Comparison of ENCODE assay signal across 15 cellular contexts in the genomic region with DNA sequence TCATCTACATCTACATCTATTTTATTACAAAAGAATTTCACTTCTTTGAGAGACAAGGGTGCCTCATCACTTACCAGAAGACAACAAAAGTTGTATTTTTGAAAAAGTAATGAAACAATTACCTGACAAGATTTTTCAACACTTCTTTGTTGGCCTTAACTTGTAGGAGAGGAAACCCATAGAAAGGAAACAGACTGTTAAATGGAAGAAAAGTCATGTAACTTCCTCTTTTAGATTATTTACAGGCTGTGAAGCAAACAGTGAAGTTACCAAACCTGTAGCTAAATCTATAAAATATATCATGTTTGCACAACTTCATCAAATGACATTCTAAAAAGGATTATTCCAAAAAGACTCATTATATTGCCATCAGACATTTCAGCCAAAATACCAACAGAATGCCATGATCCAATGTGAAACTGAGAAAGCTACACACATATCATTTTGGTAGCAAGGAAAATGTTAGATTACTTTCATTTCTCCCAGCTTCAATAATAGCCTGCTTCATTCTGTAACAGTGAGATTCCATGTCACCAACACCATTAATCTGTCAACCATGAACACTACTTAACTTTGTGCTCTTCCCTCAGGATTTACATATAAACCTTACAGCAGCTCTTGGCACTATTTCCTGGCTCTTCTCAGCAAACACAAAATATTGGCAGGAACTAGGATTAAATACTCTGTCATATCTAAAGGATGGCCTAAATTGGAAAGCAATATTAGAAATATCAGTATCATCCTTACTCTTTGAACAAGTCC.
DNase-seq lines count a peak whose midpoint lies in the region; FAIRE-seq and TF ChIP-seq lines count a peak whose summit lies in the region.
"Had no signal": no experiment of that assay in that cellular context is flagged by ENCODE, and none has a peak within 500 bp of the region (broad histone marks: within the 10 kb centered on the region; RNA-seq: fewer than 3 reads in every experiment).

No MANE protein-coding gene starts in this region.

- no peaks in the 10 kb centered on the region for H3K9me3 ChIP-seq in SK-N-MC (ENCODE audit: low read depth, low read length)
- H3K9me3 ChIP-seq in transverse colon: no peaks in the 10 kb centered on the region
- H3K9me3 ChIP-seq: body of pancreas, psoas muscle had no signal

- H3K4me3 ChIP-seq in NB4 (ENCODE audit: low read depth, low read length) (peak overlapping the region; percentile 21), SK-N-MC (no peak overlapping the region; the same call in 1 of the 2 replicates), transverse colon (no peak overlapping the region)
- H3K4me3 ChIP-seq: body of pancreas, psoas muscle had no signal

- TF ChIP-seq CTCF in NB4 (IDR thresholded peaks at IDR 0.05; ENCODE audit: low read depth, low read length): no peak
- TF ChIP-seq CTCF in transverse colon (IDR thresholded peaks at IDR 0.05): no peak

- H3K36me3 ChIP-seq in SK-N-MC (ENCODE audit: insufficient read depth, low read length) (no peaks in the 10 kb centered on the region), transverse colon (no peaks in the 10 kb centered on the region)

- peak; percentile 15 for DNase-seq in NCI-H2107 treated with DMSO at 0.1 percent for 48 hours (lab: John Stamatoyannopoulos, UW; ENCODE audit: unreplicated experiment)
- DNase-seq in NCI-H2107 (lab: John Stamatoyannopoulos, UW): no peak
- peak; percentile 62 for DNase-seq in NB4 (ENCODE audit: low read depth)
- DNase-seq in SK-N-MC (ENCODE audit: low read depth, low spot score): no peak
- DNase-seq in renal cortical epithelial cell (ENCODE audit: low read depth): peak; percentile 8
- DNase-seq in H54 (ENCODE audit: insufficient read length, low spot score): no peak
- no peak for DNase-seq in transverse colon
- no peak for DNase-seq in activated effector memory CD4-positive, alpha-beta T cell treated with anti-CD3 and anti-CD28 coated beads, Interleukin-2, amount 50 U/mL, for 16 hours
- DNase-seq: ACHN; activated CD8-positive, alpha-beta T cell treated with anti-CD3 and anti-CD28 coated beads, Interleukin-2, amount 10 ng/mL, durations not matched to agents 7 days and 5 days; effector CD4-positive, alpha-beta T cell; midbrain; psoas muscle had no signal

- in situ Hi-C loops in transverse colon (cut with MboI; ENCODE audit: low pct_ligation_motif_present in 1 of 4, low pct_unique_long_range_greater_than_20kb in 1 of 4, low sequenced_read_pairs in 3 of 4): no loop called here

- TF ChIP-seq EP300 in transverse colon (IDR thresholded peaks at IDR 0.05; ENCODE audit: low read depth): no peak

- FAIRE-seq in H54 (lab: Jason Lieb, UNC): no peak
- FAIRE-seq: RCC 7860 had no signal

- H3K4me1 ChIP-seq in transverse colon: peaks cover 0 to 4% (median 0%) of the 10 kb centered on the region in 4 donors
- H3K4me1 ChIP-seq: psoas muscle had no signal

- no peak overlapping the region for H3K9ac ChIP-seq in SK-N-MC (ENCODE audit: insufficient read length)

- intact Hi-C loops in transverse colon (cut with DNase I; ENCODE audit: low total_unique reads): no loop called here

- H3K27me3 ChIP-seq in transverse colon: no peaks in the 10 kb centered on the region
- H3K27me3 ChIP-seq: body of pancreas had no signal

- H3K27ac ChIP-seq in SK-N-MC: peak overlapping the region; percentile 65; the same call in 1 of the 2 replicates
- no peak overlapping the region for H3K27ac ChIP-seq in transverse colon
- H3K27ac ChIP-seq: body of pancreas, psoas muscle had no signal

- TF ChIP-seq POLR2A in NB4 (IDR thresholded peaks at IDR 0.05; ENCODE audit: extremely low read depth, insufficient read length) (no peak), H54 (IDR thresholded peaks at IDR 0.05; ENCODE audit: low read depth, low read length) (no peak), transverse colon (IDR thresholded peaks at IDR 0.05) (no peak)

Comparison
In these comparisons a context has a peak if more than half of its experiments do, and no peak if none do; other contexts are left out.
1. DNase-seq: peak in NCI-H2107 treated with DMSO at 0.1 percent for 48 hours (single experiment), NB4 (single experiment) and renal cortical epithelial cell (single experiment); none in NCI-H2107 (single experiment), SK-N-MC (single experiment), H54 (single experiment), transverse colon (single experiment) and activated effector memory CD4-positive, alpha-beta T cell treated with anti-CD3 and anti-CD28 coated beads, Interleukin-2, amount 50 U/mL, for 16 hours (single experiment).